ENCODE assay signal across 8 cellular contexts in the genomic region with DNA sequence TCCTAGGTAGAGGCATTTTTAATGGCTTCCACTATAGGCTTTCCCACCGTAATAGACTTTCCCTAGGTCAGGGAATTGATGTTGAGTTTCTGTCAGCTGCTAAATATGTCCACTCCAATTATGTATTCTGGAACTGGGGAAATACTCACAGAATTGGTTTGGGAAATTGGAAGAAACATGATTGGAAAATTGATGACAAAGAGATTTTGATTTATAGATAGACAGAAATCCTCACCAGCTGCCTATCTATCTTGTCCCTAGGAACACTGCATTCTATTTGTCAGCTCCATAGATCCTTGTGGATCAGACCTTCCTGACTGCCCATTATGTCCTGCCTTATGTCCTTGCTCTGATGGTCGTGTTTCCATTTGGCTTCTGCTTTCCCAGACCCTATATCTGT.
"Had no signal": no experiment of that assay in that cellular context is flagged by ENCODE, and none has a peak within 500 bp of the region (broad histone marks: within the 10 kb centered on the region; RNA-seq: fewer than 3 reads in every experiment).

No MANE protein-coding gene starts in this region.

- H3K36me3 Mint-ChIP-seq: IgD-negative memory B cell had no signal

- ATAC-seq: HepG2 had no signal

- H3K27ac ChIP-seq: HL-60, KMS-11 had no signal

- H3K4me1 Mint-ChIP-seq: IgD-negative memory B cell had no signal

- H3K4me2 ChIP-seq: KMS-11 had no signal

- H3K4me3 Mint-ChIP-seq: IgD-negative memory B cell had no signal

- H3K9me3 Mint-ChIP-seq: IgD-negative memory B cell had no signal

- DNase-seq: IMR-90, KBM-7, KG1 had no signal

- H3K9ac ChIP-seq: KMS-11 had no signal

- H3K27ac Mint-ChIP-seq: IgD-negative memory B cell had no signal

- FAIRE-seq: HepG2, HTR-8/SVneo had no signal

- H3K27me3 Mint-ChIP-seq: IgD-negative memory B cell had no signal
